8 cellular contexts compared by ENCODE assay signal in genomic region chr10:95445837-95446347, GRCh38.
A peak's percentile ranks its signal among the peaks of the same experiment; 100 is the strongest.
DNase-seq lines count a peak whose midpoint lies in the region; TF ChIP-seq lines count a peak whose summit lies in the region.

No MANE protein-coding gene starts in this region.

- intact Hi-C loops in tibial artery (cut with DNase I; ENCODE audit: low total_unique reads): no loop called here

- no peaks in the 10 kb centered on the region for H3K27me3 Mint-ChIP-seq in mesothelial cell of epicardium (ENCODE audit: low read depth)

- H3K9me3 ChIP-seq in GM23248 (ENCODE audit: low read depth) (no peaks in the 10 kb centered on the region), MM.1S (replicated peaks; ENCODE audit: insufficient read depth, low read length) (no peaks in the 10 kb centered on the region), tibial artery (no peaks in the 10 kb centered on the region)

- H2AFZ ChIP-seq in GM23248 (peak overlapping the region; percentile 59), MM.1S (ENCODE audit: low read length) (no peak overlapping the region)

- H3K27ac Mint-ChIP-seq in mesothelial cell of epicardium: peak overlapping the region; percentile 53

- TF ChIP-seq CTCF in MM.1S (IDR thresholded peaks at IDR 0.05; ENCODE audit: low read length) (peak; percentile 89), mesothelial cell of epicardium (IDR thresholded peaks at IDR 0.05; ENCODE audit: unreplicated experiment) (peak; percentile 77), tibial artery (IDR thresholded peaks at IDR 0.05) (peak; percentile 82 to 91)

- no peaks in the 10 kb centered on the region for H3K36me3 Mint-ChIP-seq in mesothelial cell of epicardium

- no peaks in the 10 kb centered on the region for H3K36me3 ChIP-seq in GM23248 (ENCODE audit: low read depth)
- no peaks in the 10 kb centered on the region for H3K36me3 ChIP-seq in MM.1S (replicated peaks; ENCODE audit: insufficient read depth, low read length)
- H3K36me3 ChIP-seq in tibial artery: peaks cover 0 to 2% (median 2%) of the 10 kb centered on the region in 3 donors

- H3K27me3 ChIP-seq in GM23248 (replicated peaks; ENCODE audit: insufficient read depth) (no peaks in the 10 kb centered on the region), MM.1S (replicated peaks; ENCODE audit: insufficient read depth, low read length) (no peaks in the 10 kb centered on the region), tibial artery (no peaks in the 10 kb centered on the region)

- H3K4me3 ChIP-seq in GM23248 (peak overlapping the region; percentile 60), MM.1S (ENCODE audit: low read length) (no peak overlapping the region), tibial artery (peak overlapping the region in 1 of 2 donors; percentile 29)

- H3K79me2 ChIP-seq in GM23248 (ENCODE audit: insufficient read depth) (no peaks in the 10 kb centered on the region), MM.1S (ENCODE audit: low read length) (no peaks in the 10 kb centered on the region)

- H4K20me1 ChIP-seq in GM23248 (ENCODE audit: insufficient read depth): no peaks in the 10 kb centered on the region
- no peaks in the 10 kb centered on the region for H4K20me1 ChIP-seq in MM.1S (ENCODE audit: insufficient read depth, low read length)

- in situ Hi-C loops in GM23248 (cut with MboI): no loop called here

- 5 to 10% methylated on average over 7 of the region's 7 CpGs for WGBS in GM23248 (ENCODE audit: low coverage in 1 of 2, low lambda C conversion rate in 2 of 2, missing lambda C conversion rate in 2 of 2), 2 experiments

- no peaks in the 10 kb centered on the region for H3K9me3 Mint-ChIP-seq in mesothelial cell of epicardium

- DNase-seq in NK-92 treated with Interleukin-12 subunit alpha and Interleukin-12 subunit beta, amount 100 ng/mL, for 24 hours (lab: John Stamatoyannopoulos, UW): peak; percentile 2
- DNase-seq in NK-92 (lab: John Stamatoyannopoulos, UW; ENCODE audit: unreplicated experiment) (no peak), GM23248 (peak; percentile 86), MM.1S (peak; percentile 75), T1000 (lab: John Stamatoyannopoulos, UW) (peak; percentile 34), epidermal melanocyte (ENCODE audit: insufficient read length, low spot score) (peak; percentile 73), mesothelial cell of epicardium (ENCODE audit: low spot score in 2 of 2, unreplicated experiment in 2 of 2) (no peak), tibial artery (peak; percentile 76 to 89)

- H3K9me2 ChIP-seq in GM23248 (ENCODE audit: insufficient read depth) (no peaks in the 10 kb centered on the region), MM.1S (replicated peaks; ENCODE audit: insufficient read depth, low read length) (no peaks in the 10 kb centered on the region)

- H3K4me1 ChIP-seq in GM23248 (ENCODE audit: insufficient read depth) (peaks cover 16% of the 10 kb centered on the region), MM.1S (ENCODE audit: low read length) (peaks cover 12% of the 10 kb centered on the region), tibial artery (peaks cover 0 to 100% (median 80%) of the 10 kb centered on the region in 4 donors)

- H3K4me3 Mint-ChIP-seq in mesothelial cell of epicardium: no peak overlapping the region

- H3K27ac ChIP-seq in GM23248 (peak overlapping the region; percentile 42), MM.1S (ENCODE audit: low read length) (no peak overlapping the region), tibial artery (peak overlapping the region; percentile 80 to 91)

- peaks cover 8% of the 10 kb centered on the region for H3F3A ChIP-seq in GM23248 (ENCODE audit: insufficient read depth)
- H3F3A ChIP-seq in MM.1S (ENCODE audit: insufficient read depth, low read length): peaks cover 14% of the 10 kb centered on the region

- peak overlapping the region; percentile 73 for H3K4me2 ChIP-seq in GM23248 (ENCODE audit: unreplicated experiment)
- no peak overlapping the region for H3K4me2 ChIP-seq in MM.1S (ENCODE audit: low read depth, low read length)

- peaks cover 33% of the 10 kb centered on the region for H3K4me1 Mint-ChIP-seq in mesothelial cell of epicardium

- H3K9ac ChIP-seq in GM23248: 0 out of 2 replicates have a peak overlapping the region, but pooled peaks have one; percentile 29
- H3K9ac ChIP-seq in MM.1S (ENCODE audit: low read length): no peak overlapping the region

Comparison
In these comparisons a context has a peak if more than half of its experiments do, and no peak if none do; other contexts are left out.
1. DNase-seq: peak in NK-92 treated with Interleukin-12 subunit alpha and Interleukin-12 subunit beta, amount 100 ng/mL, for 24 hours (single experiment), GM23248 (single experiment), MM.1S (single experiment), T1000 (single experiment), epidermal melanocyte (single experiment) and tibial artery (2 of 2); none in NK-92 (single experiment) and mesothelial cell of epicardium (0 of 2).
2. Peak in every context shown above with its lines, with median percentiles within 50 percentile points of each other: CTCF ChIP-seq.